9 cellular contexts compared by ENCODE assay signal in the genomic region with DNA sequence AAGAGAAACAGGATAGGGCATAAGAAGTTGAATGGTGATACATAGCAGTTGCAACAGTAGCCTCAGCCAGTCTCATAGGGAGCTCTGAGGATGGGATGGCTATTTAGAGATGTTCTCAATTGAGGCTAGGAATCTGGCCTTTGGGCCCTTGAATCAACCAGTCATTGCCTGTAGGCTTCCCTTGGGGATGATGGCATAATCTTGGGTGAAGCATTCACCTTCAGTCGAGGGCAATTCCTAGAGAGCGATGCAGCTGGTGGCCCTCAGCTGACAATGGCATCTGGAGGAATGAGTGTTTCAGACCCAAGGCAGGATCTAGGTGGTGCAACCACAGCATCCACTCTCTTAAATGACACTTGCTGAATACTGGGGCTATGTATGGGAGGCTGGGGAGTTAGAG.
"Had no signal": no experiment of that assay in that cellular context is flagged by ENCODE, and none has a peak within 500 bp of the region (broad histone marks: within the 10 kb centered on the region; RNA-seq: fewer than 3 reads in every experiment).

No MANE protein-coding gene starts in this region.

- H3K4me2 ChIP-seq: KMS-11 had no signal

- H3K4me1 ChIP-seq: HAP-1 had no signal

- H3K9me3 ChIP-seq: HAP-1 had no signal

- H3K4me3 ChIP-seq: HAP-1 had no signal

- ATAC-seq: HCT116 had no signal

- H3K27ac ChIP-seq: HL-60, KMS-11 had no signal

- H3K9ac ChIP-seq: KMS-11 had no signal

- H3K36me3 ChIP-seq: HAP-1 had no signal

- DNase-seq: GOT3, H7, HFFc6, IMR-90, KBM-7 had no signal
